In the genomic region with DNA sequence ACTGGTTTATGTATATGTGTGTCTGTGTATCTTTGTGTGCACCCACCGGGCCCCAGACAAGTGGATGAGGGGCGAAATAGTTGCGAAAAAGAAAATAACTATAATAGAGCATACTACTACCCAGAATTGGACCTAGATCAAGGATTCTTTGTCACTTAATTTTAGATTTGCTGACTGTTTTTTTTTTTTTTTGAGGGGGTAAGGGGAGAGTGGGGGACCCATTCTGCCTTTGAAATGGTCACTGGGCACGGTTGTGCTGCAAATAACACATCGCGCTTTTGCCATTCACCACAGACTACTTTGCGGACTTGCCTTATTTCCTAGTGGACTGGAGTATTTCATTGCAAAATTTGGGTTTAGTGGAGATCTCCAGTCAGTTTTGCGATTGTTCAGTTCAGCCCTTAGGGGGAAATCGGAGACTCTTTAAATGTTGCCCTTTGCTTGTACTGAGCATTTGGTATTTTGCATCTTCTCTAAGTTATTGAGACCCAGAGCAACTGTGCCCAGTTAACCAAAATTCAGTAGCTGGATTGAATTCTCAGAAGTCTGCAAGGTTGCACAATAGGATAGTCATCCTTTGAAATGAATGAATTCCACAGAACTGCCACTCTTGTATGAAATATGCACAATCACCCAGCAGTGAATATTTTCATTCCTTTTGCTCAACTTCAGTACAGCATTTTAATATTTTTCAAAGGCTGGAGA, we compare ENCODE assay signal across 8 cellular contexts. TPM values are rescaled to one million over a fixed set of nuclear protein-coding genes. Genes with fewer than 3 reads are reported as not detected.
DNase-seq lines count a peak whose midpoint lies in the region; ATAC-seq and TF ChIP-seq lines count a peak whose summit lies in the region.

No MANE protein-coding gene starts in this region.

- H3K36me3 Mint-ChIP-seq in nephron (ENCODE audit: low read depth) = peaks cover 49% of the 10 kb centered on the region

- peak overlapping the region in 57 of 59 donors; percentile 21 to 98 (median 93) for H3K27ac ChIP-seq in dorsolateral prefrontal cortex

- ATAC-seq in omental fat pad (ENCODE audit: low FRiP score) (no peak), GM21447 (IDR thresholded peaks at IDR 0.05; ENCODE audit: unreplicated experiment) (no peak), HG03196 (IDR thresholded peaks at IDR 0.05; ENCODE audit: unreplicated experiment) (no peak)

- peak overlapping the region; percentile 98 to 99 (median 98) for H3K4me3 Mint-ChIP-seq in nephron

- no peaks in the 10 kb centered on the region for H3K27me3 ChIP-seq in dorsolateral prefrontal cortex

- H3K27ac Mint-ChIP-seq in nephron = peak overlapping the region; percentile 95 to 98 (median 96)

- no peaks in the 10 kb centered on the region for H3K9me3 Mint-ChIP-seq in nephron

- TF ChIP-seq CTCF in dorsolateral prefrontal cortex (IDR thresholded peaks at IDR 0.05 in 54 of 56, conservative IDR thresholded peaks at IDR 0.05 in 2 of 56; ENCODE audit: low read depth in 1 of 56, partially characterized antibody in 56 of 56) (no peak), nephron (IDR thresholded peaks at IDR 0.05; ENCODE audit: unreplicated experiment in 3 of 3) (peak in 1 of 3 experiments; percentile 12), omental fat pad (IDR thresholded peaks at IDR 0.05) (no peak)

- DNase-seq in CD1c-positive myeloid dendritic cell (ENCODE audit: extremely low spot score) = peak; percentile 75
- peak; percentile 57 for DNase-seq in NCI-H226
- DNase-seq in dorsolateral prefrontal cortex = no peak
- no peak for DNase-seq in omental fat pad (ENCODE audit: low spot score)
- DNase-seq in activated CD4-positive, CD25-positive, alpha-beta regulatory T cell treated with anti-CD3 and anti-CD28 coated beads, Interleukin-2, amount 50 U/mL, for 72 hours = no peak

- peaks cover 55% of the 10 kb centered on the region for H3K4me1 Mint-ChIP-seq in nephron

- H3K4me3 ChIP-seq in dorsolateral prefrontal cortex = peak overlapping the region; percentile 48 to 93 (median 84)

- intact Hi-C loops in dorsolateral prefrontal cortex (cut with DNase I) = loop anchor here (5.0 to 10.0 kb wide), 7 partner anchors 128 to 885 kb away; no protein-coding TSS in a partner anchor

- H3K27me3 Mint-ChIP-seq in nephron (ENCODE audit: low read depth) = no peaks in the 10 kb centered on the region

RNA-seq across cellular contexts. Expression of a gene that starts 2.8 kb away (rescaled TPM):
- total RNA-seq in dorsolateral prefrontal cortex (10 to 100 TPM; 21.5 to 86.6 (median 38.2) TPM), omental fat pad (100 to 1,000 TPM in 1 of 4 donors, 10 to 100 TPM in 3; 27.8 to 144 (median 63.2) TPM)

Comparison
In these comparisons a context has a peak if more than half of its experiments do, and no peak if none do; other contexts are left out.
1. DNase-seq: peak in CD1c-positive myeloid dendritic cell (single experiment) and NCI-H226 (single experiment); none in dorsolateral prefrontal cortex (0 of 10), omental fat pad (single experiment) and activated CD4-positive, CD25-positive, alpha-beta regulatory T cell treated with anti-CD3 and anti-CD28 coated beads, Interleukin-2, amount 50 U/mL, for 72 hours (single experiment).